8 cellular contexts compared by ENCODE assay signal in genomic region chr20:25862967-25863530, GRCh38.
DNase-seq lines count a peak whose midpoint lies in the region; ATAC-seq and TF ChIP-seq lines count a peak whose summit lies in the region.
"Not testable (repeated sequence)": the region's sequence is repeated elsewhere in the genome, so short reads cannot be mapped to it uniquely, and the experiment has no call there.

No MANE protein-coding gene starts in this region.

- not testable (repeated sequence) for H3K9ac ChIP-seq in fibroblast of lung (ENCODE audit: insufficient read depth, low read length); muscle layer of colon (ENCODE audit: low read length)

- ATAC-seq in GM21825 (IDR thresholded peaks at IDR 0.05; ENCODE audit: unreplicated experiment), result peak; percentile 32

- not testable (repeated sequence) for H3K79me2 ChIP-seq in fibroblast of lung (ENCODE audit: control insufficient read depth, insufficient read depth, low read length)

- H3K4me1 ChIP-seq in SJSA1 (replicated peaks) (peaks cover 31% of the 10 kb centered on the region), muscle layer of colon (ENCODE audit: insufficient read depth, low read length) (peaks cover 33% of the 10 kb centered on the region)
- not testable (repeated sequence) for H3K4me1 ChIP-seq in fibroblast of lung (ENCODE audit: control insufficient read depth, extremely low read depth, insufficient read depth, low read length)

- not testable (repeated sequence) for TF ChIP-seq CTCF in fibroblast of lung (conservative IDR thresholded peaks at IDR 0.05 in 1 of 2, IDR thresholded peaks at IDR 0.05 in 1 of 2; ENCODE audit: low read depth in 1 of 2, low read length in 2 of 2)

- H2AFZ ChIP-seq in fibroblast of lung (ENCODE audit: low read length), result not testable (repeated sequence)

- not testable (repeated sequence) for H3K4me3 ChIP-seq in SJSA1
- H3K4me3 ChIP-seq in fibroblast of lung (replicated peaks in 1 of 4; ENCODE audit: control extremely low read depth in 1 of 4, insufficient read depth in 1 of 4, low read depth in 3 of 4, low read length in 4 of 4), result peak overlapping the region in 2 of 4 experiments; percentile 23 to 28
- H3K4me3 ChIP-seq in muscle layer of colon (ENCODE audit: low read depth in 1 of 2, low read length in 2 of 2), result peak overlapping the region; percentile 38 to 61

- not testable (repeated sequence) for H3K27ac ChIP-seq in SJSA1; fibroblast of lung (ENCODE audit: insufficient read depth, low read length); muscle layer of colon (ENCODE audit: low read depth, low read length)

- not testable (repeated sequence) for H3K27me3 ChIP-seq in SJSA1 (replicated peaks)
- peaks cover 37% of the 10 kb centered on the region for H3K27me3 ChIP-seq in fibroblast of lung (ENCODE audit: control insufficient read depth, insufficient read depth, low read length)
- H3K27me3 ChIP-seq in muscle layer of colon (ENCODE audit: control insufficient read depth in 1 of 2, insufficient read depth in 2 of 2, low read length in 2 of 2), result peaks cover 2 to 12% of the 10 kb centered on the region in 2 donors

- peak overlapping the region; percentile 90 for H3K4me2 ChIP-seq in fibroblast of lung (ENCODE audit: extremely low read depth, insufficient read depth, low read length)

- not testable (repeated sequence) for H4K20me1 ChIP-seq in fibroblast of lung (ENCODE audit: control insufficient read depth, extremely low read depth, insufficient read depth, low read length)

- H3K36me3 ChIP-seq in SJSA1; fibroblast of lung (ENCODE audit: control insufficient read depth, insufficient read depth, low read length); muscle layer of colon (ENCODE audit: insufficient read depth, low read length): not testable (repeated sequence)

- DNase-seq in COLO668 (lab: John Stamatoyannopoulos, UW; ENCODE audit: unreplicated experiment) (peak; percentile 89), NCI-H1092 (lab: John Stamatoyannopoulos, UW) (peak; percentile 87), SJSA1 (ENCODE audit: low read depth in 1 of 2, low spot score in 2 of 2) (peak; percentile 77 to 92), fibroblast of lung (ENCODE audit: low read depth in 2 of 2) (peak; percentile 60 to 64)
- peak; percentile 65 for DNase-seq in activated T-helper 9 cell treated with anti-CD3 and anti-CD28 coated beads, Interleukin-2, amount 50 U/mL, for 16 hours (ENCODE audit: low read depth)
- DNase-seq in stimulated activated CD8-positive, alpha-beta memory T cell treated with anti-CD3 and anti-CD28 coated beads, Interleukin-15, amount 100 ng/mL, for 48 hours (ENCODE audit: low read depth in 2 of 2), result peak; percentile 76 to 80

- not testable (repeated sequence) for H3K9me3 ChIP-seq in SJSA1 (replicated peaks); fibroblast of lung (ENCODE audit: control insufficient read depth, insufficient read depth, low read depth, low read length); muscle layer of colon (ENCODE audit: low read length)
